In the genomic region with DNA sequence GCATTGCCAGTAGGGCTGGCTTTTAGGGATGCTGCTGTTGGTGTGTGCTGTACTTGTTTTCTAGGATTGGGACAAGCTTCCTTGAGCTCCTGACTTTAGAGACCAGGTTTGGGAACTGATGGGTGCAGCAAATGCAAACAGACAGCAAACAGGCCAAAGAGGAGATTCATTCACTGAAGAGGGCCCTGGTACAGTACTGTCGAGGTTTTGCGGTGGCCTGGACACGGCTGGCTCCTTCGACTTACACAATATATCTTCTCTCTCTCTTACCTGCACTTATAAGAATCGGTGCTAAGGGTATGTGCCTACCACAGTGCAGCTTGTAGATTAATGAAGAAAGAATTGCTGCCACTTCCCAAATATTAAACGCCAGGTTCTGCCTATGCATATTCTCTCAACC, we compare ENCODE assay signal across 8 cellular contexts. TPM values are rescaled to one million over a fixed set of nuclear protein-coding genes. Genes with fewer than 3 reads are reported as not detected.
DNase-seq lines count a peak whose midpoint lies in the region; ATAC-seq, FAIRE-seq and TF ChIP-seq lines count a peak whose summit lies in the region.

No MANE protein-coding gene starts in this region.

- POLR2A ChIA-PET in GM12878 (lab: Charles Lee), result interaction anchor here (0.6 to 3.0 kb wide), 3 partner anchors 41 to 706 kb away, joined by 4 to 13 read pairs (median 5); no protein-coding TSS in a partner anchor

- 44% methylated on average over 6 of the region's 6 CpGs for WGBS in GM12878 (ENCODE audit: insufficient coverage, insufficient replicate concordance, low lambda C conversion rate, missing lambda C conversion rate)
- WGBS in lower leg skin, 2 donors, result 52 to 54% methylated on average over 6 of the region's 6 CpGs

- ATAC-seq in GM12878 (no peak), thoracic aorta (ENCODE audit: insufficient number of reproducible peaks, low FRiP score, low read depth) (no peak), GM18868 (IDR thresholded peaks at IDR 0.05; ENCODE audit: unreplicated experiment) (no peak), HG02884 (IDR thresholded peaks at IDR 0.05; ENCODE audit: unreplicated experiment) (no peak)

- CTCF ChIA-PET in GM12878 (lab: Yijun Ruan, JAX), result interaction anchor here (0.8 to 2.3 kb wide), 10 partner anchors 34 to 278 kb away, joined by 3 to 17 read pairs (median 4); no protein-coding TSS in a partner anchor

- TF ChIP-seq CTCF in GM12878 (IDR thresholded peaks at IDR 0.05 in 2 of 3, conservative IDR thresholded peaks at IDR 0.05 in 1 of 3; ENCODE audit: control insufficient read depth in 2 of 3, extremely low read depth in 1 of 3, insufficient read depth in 1 of 3, low read depth in 3 of 3, low read length in 3 of 3), result no peak
- TF ChIP-seq CTCF in lower leg skin (IDR thresholded peaks at IDR 0.05), result no peak
- no peak for TF ChIP-seq CTCF in thoracic aorta (IDR thresholded peaks at IDR 0.05)

- peaks cover 13% of the 10 kb centered on the region for H3K79me2 ChIP-seq in GM12878 (ENCODE audit: control insufficient read depth, insufficient read depth, low read length)

- peak overlapping the region; percentile 98 for H2AFZ ChIP-seq in GM12878 (ENCODE audit: control insufficient read depth, low read depth, low read length)

- no peak for TF ChIP-seq RAD21 in GM12878 (IDR thresholded peaks at IDR 0.05; ENCODE audit: insufficient read depth, low read depth, low read length)

- H3K36me3 Mint-ChIP-seq in activated T-cell treated with anti-CD3 and anti-CD28 coated beads, Interleukin-2, amount 50 U/mL, for 24 hours (ENCODE audit: low read depth), result peaks cover 19% of the 10 kb centered on the region

- H3K9ac ChIP-seq in GM12878 (ENCODE audit: control insufficient read depth, insufficient read depth, low read length), result peak overlapping the region; percentile 99

- no peaks in the 10 kb centered on the region for H4K20me1 ChIP-seq in GM12878 (ENCODE audit: control insufficient read depth, insufficient read depth)

- H3K4me3 ChIP-seq in GM12878 (peak overlapping the region; percentile 96), lower leg skin (ENCODE audit: low read depth, poor library complexity, severe bottlenecking) (peak overlapping the region; percentile 71), thoracic aorta (peak overlapping the region; percentile 78)

- RAD21 ChIA-PET in GM12878 (lab: Charles Lee; ENCODE audit: unreplicated experiment), result interaction anchor here (0.9 to 4.2 kb wide), 5 partner anchors 36 to 279 kb away, joined by 3 to 30 read pairs (median 4); a partner anchor contains a TSS

- H3K36me3 ChIP-seq in GM12878 (ENCODE audit: control insufficient read depth in 2 of 2, insufficient read depth in 2 of 2, low read length in 1 of 2) (no peaks in the 10 kb centered on the region), thoracic aorta (no peaks in the 10 kb centered on the region)

- peaks cover 45% of the 10 kb centered on the region for H3K4me1 Mint-ChIP-seq in activated T-cell treated with anti-CD3 and anti-CD28 coated beads, Interleukin-2, amount 50 U/mL, for 24 hours (ENCODE audit: low read depth)

- no peaks in the 10 kb centered on the region for H3K27me3 Mint-ChIP-seq in activated T-cell treated with anti-CD3 and anti-CD28 coated beads, Interleukin-2, amount 50 U/mL, for 24 hours

- no peaks in the 10 kb centered on the region for H3K9me3 Mint-ChIP-seq in activated T-cell treated with anti-CD3 and anti-CD28 coated beads, Interleukin-2, amount 50 U/mL, for 24 hours

- peak overlapping the region; percentile 88 for H3K4me3 Mint-ChIP-seq in activated T-cell treated with anti-CD3 and anti-CD28 coated beads, Interleukin-2, amount 50 U/mL, for 24 hours

- intact Hi-C loops in GM12878 (cut with micrococcal nuclease; ENCODE audit: unreplicated experiment) (loop anchor here (2.0 kb wide), 1 partner anchor 39 kb away; no protein-coding TSS in a partner anchor), lower leg skin (cut with DNase I; ENCODE audit: low total_unique reads) (no loop called here)

- H3K27ac Mint-ChIP-seq in activated T-cell treated with anti-CD3 and anti-CD28 coated beads, Interleukin-2, amount 50 U/mL, for 24 hours, result peak overlapping the region; percentile 91

- SMC1A ChIA-PET in GM12878 (lab: Charles Lee; ENCODE audit: uncharacterized antibody, unreplicated experiment), result interaction anchor here (0.7 to 4.1 kb wide), 8 partner anchors 9 to 68 kb away, joined by 3 to 31 read pairs (median 7); no protein-coding TSS in a partner anchor

- TF ChIP-seq EP300 in GM12878 (IDR thresholded peaks at IDR 0.05; ENCODE audit: borderline replicate concordance in 1 of 2, control insufficient read depth in 1 of 2, low read depth in 2 of 2, low read length in 2 of 2), result no peak

- H3K27me3 ChIP-seq in GM12878 (replicated peaks in 1 of 2; ENCODE audit: control insufficient read depth in 2 of 2, insufficient read depth in 2 of 2, low read length in 1 of 2) (no peaks in the 10 kb centered on the region), thoracic aorta (replicated peaks; ENCODE audit: insufficient read depth) (no peaks in the 10 kb centered on the region)

- H3K9me3 ChIP-seq in GM12878 (replicated peaks; ENCODE audit: control insufficient read depth, insufficient read depth, low read length) (no peaks in the 10 kb centered on the region), thoracic aorta (no peaks in the 10 kb centered on the region)

- peak overlapping the region; percentile 90 for H3K4me2 ChIP-seq in GM12878 (ENCODE audit: control insufficient read depth, insufficient read depth)

- DNase-seq in activated T-cell treated with anti-CD3 and anti-CD28 coated beads, Interleukin-2, amount 50 U/mL, for 24 hours, result no peak
- no peak for DNase-seq in activated T-cell treated with anti-CD3 and anti-CD28 coated beads, Interleukin-2, amount 50 U/mL, for 48 hours
- DNase-seq in GM12878 (ENCODE audit: low read depth, low spot score) (no peak), lower leg skin (ENCODE audit: low spot score in 2 of 2) (peak in 1 of 2 donors; percentile 45), thoracic aorta (ENCODE audit: low spot score) (no peak), NCI-H1930 (lab: John Stamatoyannopoulos, UW) (no peak)

- FAIRE-seq in GM12878 (lab: Jason Lieb, UNC), result no peak

- in situ Hi-C loops in GM12878 (cut with MboI), result no loop called here

- peak overlapping the region; percentile 89 for H3K27ac ChIP-seq in GM12878 (ENCODE audit: control insufficient read depth, insufficient read depth)
- peak overlapping the region in 1 of 2 donors; percentile 31 for H3K27ac ChIP-seq in thoracic aorta

- TF ChIP-seq POLR2A in GM12878 (IDR thresholded peaks at IDR 0.05; ENCODE audit: low read depth, low read length), result no peak
- no peak for TF ChIP-seq POLR2A in lower leg skin (IDR thresholded peaks at IDR 0.05)

- no TSS peak for BruUV-seq in GM12878 (replicated peaks; lab: Mats Ljungman, UMichigan)

- H3K4me1 ChIP-seq in GM12878 (ENCODE audit: control insufficient read depth, insufficient read depth, low read length) (peaks cover 11% of the 10 kb centered on the region), thoracic aorta (ENCODE audit: control insufficient read depth in 1 of 2, low read depth in 2 of 2) (peaks cover 8 to 16% of the 10 kb centered on the region in 2 donors)

TF ChIP-seq in GM12878, 131 proteins besides CTCF, POLR2A, EP300 and RAD21:
- TF ChIP-seq, protein P1, sequence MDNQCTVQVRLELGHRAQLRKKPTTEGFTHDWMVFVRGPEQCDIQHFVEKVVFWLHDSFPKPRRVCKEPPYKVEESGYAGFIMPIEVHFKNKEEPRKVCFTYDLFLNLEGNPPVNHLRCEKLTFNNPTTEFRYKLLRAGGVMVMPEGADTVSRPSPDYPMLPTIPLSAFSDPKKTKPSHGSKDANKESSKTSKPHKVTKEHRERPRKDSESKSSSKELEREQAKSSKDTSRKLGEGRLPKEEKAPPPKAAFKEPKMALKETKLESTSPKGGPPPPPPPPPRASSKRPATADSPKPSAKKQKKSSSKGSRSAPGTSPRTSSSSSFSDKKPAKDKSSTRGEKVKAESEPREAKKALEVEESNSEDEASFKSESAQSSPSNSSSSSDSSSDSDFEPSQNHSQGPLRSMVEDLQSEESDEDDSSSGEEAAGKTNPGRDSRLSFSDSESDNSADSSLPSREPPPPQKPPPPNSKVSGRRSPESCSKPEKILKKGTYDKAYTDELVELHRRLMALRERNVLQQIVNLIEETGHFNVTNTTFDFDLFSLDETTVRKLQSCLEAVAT (IDR thresholded peaks at IDR 0.05), result peak; percentile 91
- TF ChIP-seq CHD2 (IDR thresholded peaks at IDR 0.05; ENCODE audit: borderline replicate concordance, low read depth, low read length) (no peak), RCOR1 (conservative IDR thresholded peaks at IDR 0.05; ENCODE audit: low read depth, low read length) (no peak)

RNA-seq across cellular contexts. Expression of a gene that starts 44.6 kb away (rescaled TPM):
- 448 and 474 TPM in 2 replicates for total RNA-seq in GM12878 (2013; cell fraction: nucleolus; rRNA removed)
- total RNA-seq in GM12878 (2014; rRNA removed), result 247 and 262 TPM in 2 replicates
- 122 and 125 TPM in 2 replicates for total RNA-seq in GM12878 (2014; rRNA removed; fragmentation: Illumina TruSeq; extraction: Trizol)
- total RNA-seq in GM12878 (2021), result 359 and 374 TPM in 2 replicates
- polyA plus RNA-seq in GM12878 (2011; ENCODE audit: low read depth), result 247 TPM
- 472 and 566 TPM in 2 replicates for polyA plus RNA-seq in GM12878 (2011; rRNA removed)
- 544 and 594 TPM in 2 replicates for polyA plus RNA-seq in GM12878 (2011; cell fraction: cytosol; rRNA removed)
- 334 and 377 TPM in 2 replicates for polyA plus RNA-seq in GM12878 (2011; cell fraction: nucleus; rRNA removed)
- polyA plus RNA-seq in GM12878 (2012), result 277 and 312 TPM in 2 replicates
- polyA plus RNA-seq in GM12878 (2014; fragmentation: Illumina TruSeq; extraction: Trizol), result 348 and 375 TPM in 2 replicates
- polyA plus RNA-seq in GM12878 (2014; fragmentation: Nextera tagmentation; extraction: Ambion mirVana), result 100 to 1,000 TPM; 113 to 151 TPM
- 324 and 340 TPM in 2 replicates for polyA plus RNA-seq in GM12878 (2014; rRNA removed)
- 100 to 1,000 TPM; 308 to 318 TPM for polyA plus RNA-seq in GM12878 (2016; fragmentation: Nextera tagmentation; extraction: Ambion mirVana)
- polyA minus RNA-seq in GM12878 (2011; rRNA and poly(A)+ RNA removed), result 882 and 896 TPM in 2 replicates
- 201 and 236 TPM in 2 replicates for polyA minus RNA-seq in GM12878 (2011; cell fraction: cytosol; rRNA and poly(A)+ RNA removed)
- polyA minus RNA-seq in GM12878 (2011; cell fraction: nucleus; rRNA and poly(A)+ RNA removed), result 193 and 239 TPM in 2 replicates
- total RNA-seq in lower leg skin, result 100 to 1,000 TPM; 241 to 757 (median 415) TPM
- 100 to 1,000 TPM; 244 to 310 TPM for total RNA-seq in thoracic aorta
